Comparison of ENCODE assay signal across 29 cellular contexts in genomic region chr15:53498996-53499395, GRCh38.
"Had no signal": no experiment of that assay in that cellular context is flagged by ENCODE, and none has a peak within 500 bp of the region (broad histone marks: within the 10 kb centered on the region; RNA-seq: fewer than 3 reads in every experiment).

No MANE protein-coding gene starts in this region.

- H3K27me3 ChIP-seq: stomach, suprapubic skin, testis, thyroid gland, tibial artery, tibial nerve, transverse colon, upper lobe of left lung, upper lobe of right lung, uterus, vagina had no signal

- H3K36me3 ChIP-seq: stomach, suprapubic skin, thoracic aorta, thyroid gland, tibial artery, tibial nerve, transverse colon, upper lobe of left lung, upper lobe of right lung, uterus, vagina had no signal

- H3K9me3 ChIP-seq: stomach, suprapubic skin, testis, thoracic aorta, thyroid gland, tibial artery, tibial nerve, transverse colon, upper lobe of left lung, upper lobe of right lung, uterus, vagina had no signal

- FAIRE-seq: urothelium cell line had no signal

- H3K4me1 Mint-ChIP-seq: stimulated activated effector memory CD8-positive, alpha-beta T cell treated with anti-CD3 and anti-CD28 coated beads, Interleukin-12 subunit alpha, Interleukin-12 subunit beta, amount 100 ng/mL, for 72 hours; stimulated activated memory B cell treated with anti-CD40 and anti-IgM and Interleukin-4, amounts not matched to agents 10 μg/mL and 1 μg/mL and 100 μg/mL, for 72 hours; stimulated activated naive B cell treated with anti-CD40 and anti-IgM and Interleukin-4, amounts not matched to agents 10 μg/mL and 1 μg/mL and 100 μg/mL, for 72 hours; stimulated activated naive CD8-positive, alpha-beta T cell treated with anti-CD3 and anti-CD28 coated beads, Interleukin-15, amount 100 ng/mL, for 72 hours had no signal

- H3K27ac ChIP-seq: stomach, suprapubic skin, testis, thoracic aorta, thyroid gland, tibial artery, tibial nerve, transverse colon, upper lobe of left lung, upper lobe of right lung, uterus, vagina had no signal

- H3K36me3 Mint-ChIP-seq: stimulated activated effector memory CD8-positive, alpha-beta T cell treated with anti-CD3 and anti-CD28 coated beads, Interleukin-12 subunit alpha, Interleukin-12 subunit beta, amount 100 ng/mL, for 72 hours; stimulated activated memory B cell treated with anti-CD40 and anti-IgM and Interleukin-4, amounts not matched to agents 10 μg/mL and 1 μg/mL and 100 μg/mL, for 72 hours; stimulated activated naive B cell treated with anti-CD40 and anti-IgM and Interleukin-4, amounts not matched to agents 10 μg/mL and 1 μg/mL and 100 μg/mL, for 72 hours; type B pancreatic cell had no signal

- DNase-seq: stimulated activated CD4-positive, alpha-beta T cell treated with anti-CD3 and anti-CD28 coated beads, Interleukin-2, amount 100 ng/mL, for 48 hours; stimulated activated CD4-positive, alpha-beta T cell treated with anti-CD3 and anti-CD28 coated beads, Interleukin-4, amount 100 ng/mL, for 1 hour; stimulated activated CD4-positive, alpha-beta T cell treated with anti-CD3 and anti-CD28 coated beads, Interleukin-4, amount 100 ng/mL, for 24 hours; stimulated activated CD4-positive, alpha-beta T cell treated with anti-CD3 and anti-CD28 coated beads, Interleukin-4, amount 100 ng/mL, for 4 hours; stimulated activated CD8-positive, alpha-beta memory T cell treated with anti-CD3 and anti-CD28 coated beads, Interleukin-4, amount 100 ng/mL, for 48 hours; stimulated activated naive B cell treated with anti-CD40 and anti-IgM and Interleukin-4, amounts not matched to agents 10 μg/mL and 1 μg/mL and 100 μg/mL, for 72 hours; stimulated activated naive CD4-positive, alpha-beta T cell; stimulated activated naive CD4-positive, alpha-beta T cell treated with Interleukin-2 at 50 U/mL for 16 hours; stimulated activated naive CD8-positive, alpha-beta T cell treated with anti-CD3 and anti-CD28 coated beads, Interleukin-15, amount 100 ng/mL, for 72 hours; stimulated activated naive CD8-positive, alpha-beta T cell treated with anti-CD3 and anti-CD28 coated beads, Interleukin-15, Interleukin-2, amounts not matched to agents 100 U/mL and 50 U/mL, for 24 hours; stomach; substantia nigra; testis; thyroid gland; tibial artery; transverse colon; trophoblast cell; upper lobe of left lung; upper lobe of right lung; uterus had no signal

- H3K4me1 ChIP-seq: stomach, suprapubic skin, testis, thyroid gland, tibial artery, tibial nerve, transverse colon, upper lobe of left lung, upper lobe of right lung, uterus, vagina had no signal

- H3K9me3 Mint-ChIP-seq: type B pancreatic cell had no signal

- H3K27ac Mint-ChIP-seq: stimulated activated effector memory CD8-positive, alpha-beta T cell treated with anti-CD3 and anti-CD28 coated beads, Interleukin-12 subunit alpha, Interleukin-12 subunit beta, amount 100 ng/mL, for 72 hours; stimulated activated memory B cell treated with anti-CD40 and anti-IgM and Interleukin-4, amounts not matched to agents 10 μg/mL and 1 μg/mL and 100 μg/mL, for 72 hours; stimulated activated naive B cell treated with anti-CD40 and anti-IgM and Interleukin-4, amounts not matched to agents 10 μg/mL and 1 μg/mL and 100 μg/mL, for 72 hours; stimulated activated naive CD8-positive, alpha-beta T cell treated with anti-CD3 and anti-CD28 coated beads, Interleukin-15, amount 100 ng/mL, for 72 hours; stimulated activated naive CD8-positive, alpha-beta T cell treated with anti-CD3 and anti-CD28 coated beads, Interleukin-15, Interleukin-2, amounts not matched to agents 100 ng/mL and 50 ng/mL, for 24 hours; type B pancreatic cell had no signal

- H3K4me3 ChIP-seq: stomach, suprapubic skin, testis, thoracic aorta, thyroid gland, tibial artery, tibial nerve, transverse colon, upper lobe of left lung, upper lobe of right lung, uterus, vagina had no signal

- ATAC-seq: stimulated activated effector memory CD8-positive, alpha-beta T cell treated with anti-CD3 and anti-CD28 coated beads, Interleukin-12 subunit alpha, Interleukin-12 subunit beta, amount 100 ng/mL, for 72 hours; stimulated activated memory B cell treated with anti-CD40 and anti-IgM and Interleukin-4, amounts not matched to agents 10 μg/mL and 1 μg/mL and 100 μg/mL, for 72 hours; stimulated activated naive B cell treated with anti-CD40 and anti-IgM and Interleukin-4, amounts not matched to agents 10 μg/mL and 1 μg/mL and 100 μg/mL, for 72 hours; stimulated activated naive CD8-positive, alpha-beta T cell treated with anti-CD3 and anti-CD28 coated beads, Interleukin-15, amount 100 ng/mL, for 72 hours; stimulated activated naive CD8-positive, alpha-beta T cell treated with anti-CD3 and anti-CD28 coated beads, Interleukin-15, Interleukin-2, amounts not matched to agents 100 U/mL and 50 U/mL, for 24 hours; upper lobe of right lung had no signal

- H3K4me3 Mint-ChIP-seq: stimulated activated effector memory CD8-positive, alpha-beta T cell treated with anti-CD3 and anti-CD28 coated beads, Interleukin-12 subunit alpha, Interleukin-12 subunit beta, amount 100 ng/mL, for 72 hours; stimulated activated memory B cell treated with anti-CD40 and anti-IgM and Interleukin-4, amounts not matched to agents 10 μg/mL and 1 μg/mL and 100 μg/mL, for 72 hours; stimulated activated naive B cell treated with anti-CD40 and anti-IgM and Interleukin-4, amounts not matched to agents 10 μg/mL and 1 μg/mL and 100 μg/mL, for 72 hours; stimulated activated naive CD8-positive, alpha-beta T cell treated with anti-CD3 and anti-CD28 coated beads, Interleukin-15, amount 100 ng/mL, for 72 hours; stimulated activated naive CD8-positive, alpha-beta T cell treated with anti-CD3 and anti-CD28 coated beads, Interleukin-15, Interleukin-2, amounts not matched to agents 100 ng/mL and 50 ng/mL, for 24 hours; type B pancreatic cell had no signal

- H3K27me3 Mint-ChIP-seq: stimulated activated memory B cell treated with anti-CD40 and anti-IgM and Interleukin-4, amounts not matched to agents 10 μg/mL and 1 μg/mL and 100 μg/mL, for 72 hours had no signal
